In genomic region chr7:127254163-127254684, GRCh38 we compare ENCODE assay signal across 11 cellular contexts. TPM values are rescaled to one million over a fixed set of nuclear protein-coding genes. Genes with fewer than 3 reads are reported as not detected.
DNase-seq lines count a peak whose midpoint lies in the region; ATAC-seq and TF ChIP-seq lines count a peak whose summit lies in the region.
"Had no signal": no experiment of that assay in that cellular context is flagged by ENCODE, and none has a peak within 500 bp of the region (broad histone marks: within the 10 kb centered on the region; RNA-seq: fewer than 3 reads in every experiment).

No MANE protein-coding gene starts in this region.

- H3K4me1 Mint-ChIP-seq in activated CD4-positive, alpha-beta T cell treated with anti-CD3 and anti-CD28 coated beads, Interleukin-2, amount 10 ng/mL, durations not matched to agents 7 days and 5 days: peaks cover 15% of the 10 kb centered on the region

- no peak for ATAC-seq in GM19452 (IDR thresholded peaks at IDR 0.05; ENCODE audit: unreplicated experiment)
- ATAC-seq in HG03280 (IDR thresholded peaks at IDR 0.05; ENCODE audit: unreplicated experiment): no peak

- H3K36me3 ChIP-seq in WERI-Rb-1: no peaks in the 10 kb centered on the region
- no peaks in the 10 kb centered on the region for H3K36me3 ChIP-seq in stomach
- H3K36me3 ChIP-seq: adrenal gland had no signal

- 13 to 27% (median 24%) methylated on average over 11 of the region's 11 CpGs for WGBS in stomach, 5 donors

- H3K9me3 ChIP-seq in WERI-Rb-1 (ENCODE audit: severe bottlenecking): no peaks in the 10 kb centered on the region
- H3K9me3 ChIP-seq in iPS-18c (ENCODE audit: control insufficient read depth, insufficient read depth, low read length): no peaks in the 10 kb centered on the region
- no peaks in the 10 kb centered on the region for H3K9me3 ChIP-seq in stomach
- H3K9me3 ChIP-seq: adrenal gland had no signal

- no peaks in the 10 kb centered on the region for H3K36me3 Mint-ChIP-seq in activated CD4-positive, alpha-beta T cell treated with anti-CD3 and anti-CD28 coated beads, Interleukin-2, amount 10 ng/mL, durations not matched to agents 7 days and 5 days (ENCODE audit: low read depth)

- peaks cover 21 to 36% (median 31%) of the 10 kb centered on the region in 4 donors for H3K4me1 ChIP-seq in stomach

- H3K27me3 ChIP-seq in WERI-Rb-1 (ENCODE audit: insufficient read depth, low read depth, severe bottlenecking): peaks cover 37% of the 10 kb centered on the region
- H3K27me3 ChIP-seq in stomach: peaks cover 0 to 86% (median 46%) of the 10 kb centered on the region in 3 donors

- H3K27me3 Mint-ChIP-seq in activated CD4-positive, alpha-beta T cell treated with anti-CD3 and anti-CD28 coated beads, Interleukin-2, amount 10 ng/mL, durations not matched to agents 7 days and 5 days: peaks cover 74% of the 10 kb centered on the region

- no peak overlapping the region for H3K27ac ChIP-seq in WERI-Rb-1
- H3K27ac ChIP-seq in stomach: no peak overlapping the region

- no peak overlapping the region for H3K27ac Mint-ChIP-seq in activated CD4-positive, alpha-beta T cell treated with anti-CD3 and anti-CD28 coated beads, Interleukin-2, amount 10 ng/mL, durations not matched to agents 7 days and 5 days

- POLR2A ChIA-PET in activated CD4-positive, alpha-beta T cell treated with anti-CD3 and anti-CD28 coated beads, Interleukin-2, amount 10 ng/mL, durations not matched to agents 7 days and 5 days (lab: Charles Lee): no interaction called here

- H3K4me3 Mint-ChIP-seq in activated CD4-positive, alpha-beta T cell treated with anti-CD3 and anti-CD28 coated beads, Interleukin-2, amount 10 ng/mL, durations not matched to agents 7 days and 5 days: peak overlapping the region; percentile 77

- no peak for TF ChIP-seq EP300 in stomach (IDR thresholded peaks at IDR 0.05)

- no peak for TF ChIP-seq POLR2A in stomach (IDR thresholded peaks at IDR 0.05)

- TF ChIP-seq CTCF in WERI-Rb-1 (IDR thresholded peaks at IDR 0.05; ENCODE audit: low read depth, low read length) (no peak), stomach (IDR thresholded peaks at IDR 0.05) (no peak)

- intact Hi-C loops in stomach (cut with DNase I; ENCODE audit: low total_unique reads): no loop called here

- peak overlapping the region; percentile 82 for H3K4me3 ChIP-seq in WERI-Rb-1 (ENCODE audit: low read depth, low read length)
- H3K4me3 ChIP-seq in iPS-18c (ENCODE audit: insufficient read depth, low read depth, low read length): peak overlapping the region; percentile 85; the same call in 1 of the 2 replicates
- H3K4me3 ChIP-seq in stomach: peak overlapping the region; percentile 60 to 95 (median 74)

- no peak for DNase-seq in activated CD4-positive, alpha-beta T cell treated with anti-CD3 and anti-CD28 coated beads, Interleukin-2, amount 10 ng/mL, durations not matched to agents 7 days and 5 days
- DNase-seq in activated CD4-positive, alpha-beta T cell treated with anti-CD3 and anti-CD28 coated beads, Interleukin-2, amount 50 U/mL, for 4 hours: no peak
- DNase-seq in WERI-Rb-1: no peak
- no peak for DNase-seq in stomach
- no peak for DNase-seq in kidney tubule cell (ENCODE audit: low spot score)

- CTCF ChIA-PET in activated CD4-positive, alpha-beta T cell treated with anti-CD3 and anti-CD28 coated beads, Interleukin-2, amount 10 ng/mL, durations not matched to agents 7 days and 5 days (lab: Charles Lee): interaction anchor here (0.6 to 1.0 kb wide), 2 partner anchors 334 to 449 kb away, joined by 3 to 4 read pairs; no protein-coding TSS in a partner anchor

- no peaks in the 10 kb centered on the region for H3K9me3 Mint-ChIP-seq in activated CD4-positive, alpha-beta T cell treated with anti-CD3 and anti-CD28 coated beads, Interleukin-2, amount 10 ng/mL, durations not matched to agents 7 days and 5 days

RNA-seq across cellular contexts. Expression of gene GRM8, which starts 1.5 kb away (rescaled TPM):
- not detected for total RNA-seq in activated CD4-positive, alpha-beta T cell treated with anti-CD3 and anti-CD28 coated beads, Interleukin-2, amount 10 ng/mL, durations not matched to agents 7 days and 5 days
- 1 to 10 TPM in 2 of 5 donors, not detected in 3; 2.3 to 2.8 TPM for total RNA-seq in stomach
- polyA plus RNA-seq in stomach: under 1 TPM in 2 of 3 donors, not detected in 1; 0.25 to 0.31 TPM
- total RNA-seq: fibroblast of villous mesenchyme; T-helper 2 cell treated with Interferon-gamma antibody and Interleukin-4, amounts not matched to agents 100 ng/mL and 5 ng/mL, for 36 hours had no signal
